ENCODE assay signal across 1 cellular context in genomic region chr10:73262105-73262730, GRCh38.
A peak's percentile ranks its signal among the peaks of the same experiment; 100 is the strongest.
TF ChIP-seq lines count a peak whose summit lies in the region.

No MANE protein-coding gene starts in this region.

TF ChIP-seq in endothelial cell of umbilical vein, 7 proteins besides CTCF, POLR2A, EP300 and RAD21 (continued from another document):
- peak; percentile 46 for TF ChIP-seq JUN (IDR thresholded peaks at IDR 0.05; ENCODE audit: borderline replicate concordance, insufficient read depth, insufficient read length, low read depth)
TF ChIP-seq in endothelial cell of umbilical vein: peak in this region for 3.
